Comparison of ENCODE assay signal across 9 cellular contexts in the genomic region with DNA sequence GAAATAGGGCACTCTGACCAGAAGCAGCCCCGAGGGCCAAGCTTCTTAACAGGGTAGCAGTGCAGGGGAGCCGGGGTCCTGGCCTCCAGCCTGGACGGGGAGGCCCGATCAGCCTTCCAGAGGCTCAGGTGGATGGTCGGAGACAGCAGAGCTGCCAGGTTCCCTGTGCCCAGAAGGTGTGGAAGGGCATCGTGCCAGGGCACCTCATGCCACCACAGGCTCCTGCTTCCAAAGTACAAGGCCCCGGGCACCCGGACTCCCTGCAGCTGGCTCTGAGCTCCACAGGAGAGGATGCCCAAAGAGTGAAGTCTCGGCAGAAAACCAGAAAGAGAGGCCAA. TPM values are rescaled to one million over a fixed set of nuclear protein-coding genes. Genes with fewer than 3 reads are reported as not detected.
DNase-seq lines count a peak whose midpoint lies in the region; ATAC-seq, FAIRE-seq and TF ChIP-seq lines count a peak whose summit lies in the region.
"Had no signal": no experiment of that assay in that cellular context is flagged by ENCODE, and none has a peak within 500 bp of the region (broad histone marks: within the 10 kb centered on the region; RNA-seq: fewer than 3 reads in every experiment).

No MANE protein-coding gene starts in this region.

- H3K9me3 ChIP-seq in BLaER1 (no peaks in the 10 kb centered on the region), endothelial cell of umbilical vein (replicated peaks; ENCODE audit: control insufficient read depth, insufficient read depth, low read length) (no peaks in the 10 kb centered on the region), osteoblast (ENCODE audit: low read depth, low read length) (no peaks in the 10 kb centered on the region)

- H3K4me3 ChIP-seq in BLaER1: peak overlapping the region; percentile 60
- H3K4me3 ChIP-seq in endothelial cell of umbilical vein (replicated peaks in 1 of 3; ENCODE audit: insufficient read depth in 1 of 3, low read depth in 1 of 3, low read length in 3 of 3): no peak overlapping the region
- peak overlapping the region; percentile 51 for H3K4me3 ChIP-seq in osteoblast (ENCODE audit: insufficient read depth, low read length)

- H3K9ac ChIP-seq in BLaER1: peak overlapping the region; percentile 80
- no peak overlapping the region for H3K9ac ChIP-seq in endothelial cell of umbilical vein (replicated peaks; ENCODE audit: extremely low read depth, insufficient read depth, low read length)

- POLR2A ChIA-PET in RWPE1 (lab: Yijun Ruan, JAX; ENCODE audit: low non-redundant PET) (interaction anchor here (0.6 to 0.8 kb wide), 3 partner anchors 7 to 553 kb away, joined by 3 to 7 read pairs (median 3); no protein-coding TSS in a partner anchor), endothelial cell of umbilical vein (lab: Charles Lee) (interaction anchor here (1.0 to 1.2 kb wide), 3 partner anchors 9 to 14 kb away, joined by 5 to 10 read pairs (median 6); partner anchors contain the start of gene EHD1)

- H3K27ac ChIP-seq in BLaER1: peak overlapping the region; percentile 92
- H3K27ac ChIP-seq in RWPE1: peak overlapping the region; percentile 93
- peak overlapping the region; percentile 74 for H3K27ac ChIP-seq in endothelial cell of umbilical vein (ENCODE audit: insufficient read depth, low read depth, low read length)
- peak overlapping the region; percentile 96 for H3K27ac ChIP-seq in osteoblast (ENCODE audit: low read depth, low read length)

- CTCF ChIA-PET in RWPE1 (lab: Yijun Ruan, JAX) (interaction anchor here (0.6 to 1.6 kb wide), 2 partner anchors 24 to 30 kb away, joined by 3 to 12 read pairs; no protein-coding TSS in a partner anchor), endothelial cell of umbilical vein (lab: Charles Lee) (interaction anchor here (0.7 to 1.9 kb wide), 7 partner anchors 9 to 149 kb away, joined by 3 to 12 read pairs (median 5); partner anchors contain the start of genes ARL2 and CDC42BPG)

- no peak for FAIRE-seq in endothelial cell of umbilical vein (lab: Jason Lieb, UNC)

- dilution Hi-C loops in endothelial cell of umbilical vein (cut with MboI; ENCODE audit: extremely low pct_ligation_motif_present, low sequenced_read_pairs): no loop called here

- H3K27me3 ChIP-seq in BLaER1 (no peaks in the 10 kb centered on the region), endothelial cell of umbilical vein (ENCODE audit: control insufficient read depth in 2 of 2, insufficient read depth in 2 of 2, low read length in 2 of 2) (no peaks in the 10 kb centered on the region), osteoblast (ENCODE audit: insufficient read depth, low read length) (no peaks in the 10 kb centered on the region)

- peaks cover 16% of the 10 kb centered on the region for H4K20me1 ChIP-seq in BLaER1
- H4K20me1 ChIP-seq in endothelial cell of umbilical vein (replicated peaks; ENCODE audit: control insufficient read depth, extremely low read depth, insufficient read depth, low read length): no peaks in the 10 kb centered on the region
- H4K20me1 ChIP-seq in osteoblast (ENCODE audit: insufficient read depth, low read length): peaks cover 45% of the 10 kb centered on the region

- DNase-seq in RWPE1 (ENCODE audit: low spot score) (no peak), endothelial cell of umbilical vein (ENCODE audit: low read depth, low spot score) (no peak), osteoblast (ENCODE audit: insufficient read length, low spot score, missing footprints) (no peak), LoVo (ENCODE audit: low spot score) (no peak)
- no peak for DNase-seq in activated effector memory CD4-positive, alpha-beta T cell treated with anti-CD3 and anti-CD28 coated beads, Interleukin-2, amount 50 U/mL, for 16 hours
- DNase-seq: GDM1 had no signal

- H3K9me1 ChIP-seq in endothelial cell of umbilical vein (replicated peaks; ENCODE audit: control insufficient read depth, extremely low read depth, insufficient read depth, low read length): no peaks in the 10 kb centered on the region

- TF ChIP-seq CTCF in RWPE1 (conservative IDR thresholded peaks at IDR 0.05; ENCODE audit: low read depth) (no peak), endothelial cell of umbilical vein (IDR thresholded peaks at IDR 0.05; ENCODE audit: extremely low read depth in 1 of 2, insufficient read depth in 1 of 2, low read depth in 1 of 2, low read length in 2 of 2) (no peak), osteoblast (IDR thresholded peaks at IDR 0.05; ENCODE audit: extremely low read depth, low read depth, low read length) (no peak)

- TF ChIP-seq POLR2A in endothelial cell of umbilical vein (IDR thresholded peaks at IDR 0.05; ENCODE audit: low read depth, low read length): no peak

- H3K36me3 ChIP-seq in BLaER1 (peaks cover 20% of the 10 kb centered on the region), endothelial cell of umbilical vein (ENCODE audit: control insufficient read depth in 2 of 2, extremely low read depth in 1 of 2, insufficient read depth in 2 of 2, low read length in 2 of 2) (peaks cover 0 to 8% of the 10 kb centered on the region in 2 experiments), osteoblast (ENCODE audit: insufficient read depth, low read length) (peaks cover 42% of the 10 kb centered on the region)

- intact Hi-C loops in endothelial cell of umbilical vein (cut with micrococcal nuclease): no loop called here

- peaks cover 83% of the 10 kb centered on the region for H3K79me2 ChIP-seq in endothelial cell of umbilical vein (ENCODE audit: control insufficient read depth, insufficient read depth, low read length)
- H3K79me2 ChIP-seq in osteoblast (ENCODE audit: insufficient read depth, low read length): peaks cover 85% of the 10 kb centered on the region

- ATAC-seq in HG03175 (IDR thresholded peaks at IDR 0.05; ENCODE audit: unreplicated experiment): no peak
- no peak for ATAC-seq in GM21367 (IDR thresholded peaks at IDR 0.05; ENCODE audit: unreplicated experiment)

- no peak overlapping the region for H2AFZ ChIP-seq in endothelial cell of umbilical vein (ENCODE audit: low read depth, low read length)
- H2AFZ ChIP-seq in osteoblast (ENCODE audit: low read length): no peak overlapping the region

- peaks cover 100% of the 10 kb centered on the region for H3K4me1 ChIP-seq in BLaER1
- peaks cover 40% of the 10 kb centered on the region for H3K4me1 ChIP-seq in endothelial cell of umbilical vein (ENCODE audit: control insufficient read depth, extremely low read depth, insufficient read depth, low read length)
- peaks cover 54% of the 10 kb centered on the region for H3K4me1 ChIP-seq in osteoblast (ENCODE audit: insufficient read depth, low read length)

- BruUV-seq in endothelial cell of umbilical vein (replicated peaks; lab: Mats Ljungman, UMichigan): no TSS peak

- H3K4me2 ChIP-seq in BLaER1 (peak overlapping the region; percentile 97), endothelial cell of umbilical vein (ENCODE audit: insufficient read depth, low read length) (peak overlapping the region; percentile 4), osteoblast (ENCODE audit: insufficient read depth, low read length) (peak overlapping the region; percentile 61)

TF ChIP-seq in endothelial cell of umbilical vein, 7 proteins besides CTCF, POLR2A, EP300 and RAD21 (continues in another document):
- no peak for TF ChIP-seq POLR2AphosphoS5 (IDR thresholded peaks at IDR 0.05; ENCODE audit: insufficient read depth, low read depth, low read length)
- TF ChIP-seq MYC (IDR thresholded peaks at IDR 0.05; ENCODE audit: low read depth, low read length): no peak
- no peak for TF ChIP-seq GATA2 (IDR thresholded peaks at IDR 0.05; ENCODE audit: insufficient read depth, insufficient read length, low read depth, low read length)

RNA-seq across cellular contexts. Expression of gene EHD1, which starts 14.3 kb away (rescaled TPM):
- total RNA-seq in endothelial cell of umbilical vein: 98.0 and 109 TPM in 2 replicates
- 136 and 140 TPM in 2 replicates for polyA plus RNA-seq in endothelial cell of umbilical vein
- polyA plus RNA-seq in endothelial cell of umbilical vein (2011; cell fraction: cytosol; rRNA removed): 109 and 112 TPM in 2 replicates
- polyA plus RNA-seq in endothelial cell of umbilical vein (2011; cell fraction: nucleus; rRNA removed): 91.7 and 102 TPM in 2 replicates
- polyA plus RNA-seq in endothelial cell of umbilical vein (2012): 101 and 131 TPM in 2 replicates
- polyA minus RNA-seq in endothelial cell of umbilical vein: 136 and 168 TPM in 2 replicates
- 41.1 TPM for polyA minus RNA-seq in endothelial cell of umbilical vein (2011; cell fraction: cytosol; rRNA and poly(A)+ RNA removed)
- 35.6 and 63.3 TPM in 2 replicates for polyA minus RNA-seq in endothelial cell of umbilical vein (2011; cell fraction: nucleus; rRNA and poly(A)+ RNA removed)
- 51.3 and 51.4 TPM in 2 replicates for total RNA-seq in osteoblast

RNA-seq across cellular contexts. Expression of gene CDC42BPG, which starts 19.7 kb away (rescaled TPM):
- 0.42 and 0.62 TPM in 2 replicates for total RNA-seq in endothelial cell of umbilical vein
- polyA plus RNA-seq in endothelial cell of umbilical vein: 0.13 and 0.19 TPM in 2 replicates
- polyA plus RNA-seq in endothelial cell of umbilical vein (2011; cell fraction: cytosol; rRNA removed): 0.14 and 0.16 TPM in 2 replicates
- polyA plus RNA-seq in endothelial cell of umbilical vein (2011; cell fraction: nucleus; rRNA removed): 0.49 and 0.57 TPM in 2 replicates
- polyA plus RNA-seq in endothelial cell of umbilical vein (2012): 0.27 and 0.33 TPM in 2 replicates
- 0.17 and 0.32 TPM in 2 replicates for polyA minus RNA-seq in endothelial cell of umbilical vein
- polyA minus RNA-seq in endothelial cell of umbilical vein (2011; cell fraction: cytosol; rRNA and poly(A)+ RNA removed): 2.3 TPM
- polyA minus RNA-seq in endothelial cell of umbilical vein (2011; cell fraction: nucleus; rRNA and poly(A)+ RNA removed): 0.24 and 0.34 TPM in 2 replicates
- under 0.01 and 0.29 TPM in 2 replicates for total RNA-seq in osteoblast

RNA-seq across cellular contexts. Expression of gene ATG2A, which starts 52.9 kb away (rescaled TPM):
- total RNA-seq in endothelial cell of umbilical vein (24.3 and 27.4 TPM in 2 replicates), osteoblast (20.0 and 25.7 TPM in 2 replicates)
- 13.4 and 17.6 TPM in 2 replicates for polyA plus RNA-seq in endothelial cell of umbilical vein
- polyA plus RNA-seq in endothelial cell of umbilical vein (2011; cell fraction: cytosol; rRNA removed): 7.8 and 10.6 TPM in 2 replicates
- 26.8 and 30.3 TPM in 2 replicates for polyA plus RNA-seq in endothelial cell of umbilical vein (2011; cell fraction: nucleus; rRNA removed)
- polyA plus RNA-seq in endothelial cell of umbilical vein (2012): 14.2 and 17.3 TPM in 2 replicates
- polyA minus RNA-seq in endothelial cell of umbilical vein: 12.0 and 12.9 TPM in 2 replicates
- 25.1 TPM for polyA minus RNA-seq in endothelial cell of umbilical vein (2011; cell fraction: cytosol; rRNA and poly(A)+ RNA removed)
- 12.5 and 16.6 TPM in 2 replicates for polyA minus RNA-seq in endothelial cell of umbilical vein (2011; cell fraction: nucleus; rRNA and poly(A)+ RNA removed)

RNA-seq across cellular contexts. Expression of gene MEN1, which starts 53.8 kb away (rescaled TPM):
- total RNA-seq in endothelial cell of umbilical vein (41.1 and 41.6 TPM in 2 replicates), osteoblast (12.3 and 13.3 TPM in 2 replicates)
- 43.1 and 48.8 TPM in 2 replicates for polyA plus RNA-seq in endothelial cell of umbilical vein
- polyA plus RNA-seq in endothelial cell of umbilical vein (2011; cell fraction: cytosol; rRNA removed): 28.8 and 36.8 TPM in 2 replicates
- 60.0 and 60.6 TPM in 2 replicates for polyA plus RNA-seq in endothelial cell of umbilical vein (2011; cell fraction: nucleus; rRNA removed)
- polyA plus RNA-seq in endothelial cell of umbilical vein (2012): 36.0 and 40.6 TPM in 2 replicates
- polyA minus RNA-seq in endothelial cell of umbilical vein: 25.7 and 26.5 TPM in 2 replicates
- 30.1 TPM for polyA minus RNA-seq in endothelial cell of umbilical vein (2011; cell fraction: cytosol; rRNA and poly(A)+ RNA removed)
- polyA minus RNA-seq in endothelial cell of umbilical vein (2011; cell fraction: nucleus; rRNA and poly(A)+ RNA removed): 12.9 and 19.6 TPM in 2 replicates

Comparison
In these comparisons a context has a peak if more than half of its experiments do, and no peak if none do; other contexts are left out.
1. H3K4me2 ChIP-seq: peak in every context shown above with its lines; median percentile 97 in BLaER1; 61 in osteoblast; 4 in endothelial cell of umbilical vein.
2. H3K4me3 ChIP-seq: peak in BLaER1 (single experiment) and osteoblast (single experiment); none in endothelial cell of umbilical vein (0 of 3).
3. Peak in every context shown above with its lines, with median percentiles within 50 percentile points of each other: H3K27ac ChIP-seq.